Comparison of ENCODE assay signal across 20 cellular contexts in the genomic region with DNA sequence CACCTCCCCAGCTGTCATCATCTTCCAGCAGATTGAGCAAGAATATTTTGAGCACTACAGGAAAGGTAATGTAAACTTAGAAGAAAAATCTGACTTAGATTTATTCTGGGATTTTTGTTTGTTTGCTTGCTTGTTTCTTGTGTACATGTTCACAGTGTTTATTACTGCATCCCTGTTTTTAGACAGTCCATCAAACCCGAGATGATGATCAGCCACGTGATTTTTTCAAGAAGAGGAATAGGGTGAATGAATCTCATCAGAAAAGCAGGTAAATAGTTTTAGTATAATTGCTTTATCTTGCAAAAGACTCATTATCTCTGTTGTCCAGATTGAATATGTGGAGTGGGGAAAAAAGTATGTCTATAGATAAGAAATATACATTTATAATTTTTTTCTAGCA. TPM values are rescaled to one million over a fixed set of nuclear protein-coding genes. Genes with fewer than 3 reads are reported as not detected.
DNase-seq lines count a peak whose midpoint lies in the region; ATAC-seq and TF ChIP-seq lines count a peak whose summit lies in the region.
"Had no signal": no experiment of that assay in that cellular context is flagged by ENCODE, and none has a peak within 500 bp of the region (broad histone marks: within the 10 kb centered on the region; RNA-seq: fewer than 3 reads in every experiment).

No MANE protein-coding gene starts in this region.

- TF ChIP-seq CTCF in dorsolateral prefrontal cortex (IDR thresholded peaks at IDR 0.05 in 54 of 56, conservative IDR thresholded peaks at IDR 0.05 in 2 of 56; ENCODE audit: low read depth in 1 of 56, partially characterized antibody in 56 of 56) (no peak), gastrocnemius medialis (IDR thresholded peaks at IDR 0.05 in 4 of 5, conservative IDR thresholded peaks at IDR 0.05 in 1 of 5) (no peak), omental fat pad (IDR thresholded peaks at IDR 0.05) (no peak)

- no peaks in the 10 kb centered on the region for H3K9me3 ChIP-seq in Karpas-422 (ENCODE audit: low read length)
- H3K9me3 ChIP-seq in gastrocnemius medialis, result no peaks in the 10 kb centered on the region
- H3K9me3 ChIP-seq: adrenal gland, heart right ventricle, transverse colon had no signal

- no peak for TF ChIP-seq POLR2A in gastrocnemius medialis (IDR thresholded peaks at IDR 0.05)

- no peak overlapping the region for H3K27ac ChIP-seq in Karpas-422 (ENCODE audit: low read length)
- peak overlapping the region in 50 of 59 donors; percentile 0 to 100 (median 98) for H3K27ac ChIP-seq in dorsolateral prefrontal cortex
- peak overlapping the region; percentile 91 to 99 (median 93) for H3K27ac ChIP-seq in gastrocnemius medialis

- H3K4me2 ChIP-seq in Karpas-422 (ENCODE audit: low read depth, low read length, poor library complexity, severe bottlenecking), result peak overlapping the region; percentile 68

- H3K36me3 ChIP-seq in Karpas-422 (ENCODE audit: insufficient read depth, low read length) (peaks cover 24% of the 10 kb centered on the region; the same call in 1 of the 2 replicates), gastrocnemius medialis (peaks cover 0 to 26% of the 10 kb centered on the region in 2 donors)

- H3K36me3 Mint-ChIP-seq in activated T-cell treated with anti-CD3 and anti-CD28 coated beads, Interleukin-2, amount 50 U/mL, for 24 hours (ENCODE audit: low read depth), result peaks cover 73% of the 10 kb centered on the region

- H3K9me3 Mint-ChIP-seq in activated T-cell treated with anti-CD3 and anti-CD28 coated beads, Interleukin-2, amount 50 U/mL, for 24 hours, result peaks cover 2% of the 10 kb centered on the region
- H3K9me3 Mint-ChIP-seq: activated T-cell treated with anti-CD3 and anti-CD28 coated beads, Interleukin-2, amount 50 U/mL, for 72 hours; central memory CD8-positive, alpha-beta T cell had no signal

- no peak overlapping the region for H3K27ac Mint-ChIP-seq in activated T-cell treated with anti-CD3 and anti-CD28 coated beads, Interleukin-2, amount 50 U/mL, for 24 hours

- no peaks in the 10 kb centered on the region for H3K27me3 Mint-ChIP-seq in activated T-cell treated with anti-CD3 and anti-CD28 coated beads, Interleukin-2, amount 50 U/mL, for 24 hours
- H3K27me3 Mint-ChIP-seq: central memory CD8-positive, alpha-beta T cell; naive thymus-derived CD4-positive, alpha-beta T cell had no signal

- no peaks in the 10 kb centered on the region for H4K20me1 ChIP-seq in Karpas-422 (ENCODE audit: insufficient read depth, low read depth, low read length)

- H3K4me3 ChIP-seq in Karpas-422 (ENCODE audit: low read length) (peak overlapping the region; percentile 71; the same call in 1 of the 2 replicates), dorsolateral prefrontal cortex (peak overlapping the region in 55 of 59 donors; percentile 4 to 93 (median 78)), gastrocnemius medialis (peak overlapping the region in 1 of 4 donors; percentile 90)
- H3K4me3 ChIP-seq: adrenal gland, transverse colon had no signal

- peaks cover 40% of the 10 kb centered on the region for H3K79me2 ChIP-seq in Karpas-422 (ENCODE audit: low read length)

- in situ Hi-C loops in gastrocnemius medialis (cut with MboI; ENCODE audit: low sequenced_read_pairs in 4 of 4), result loop anchor here in 1 of 4 donors (10.0 kb wide), 1 partner anchor 113 kb away; no protein-coding TSS in a partner anchor

- intact Hi-C loops in dorsolateral prefrontal cortex (cut with DNase I) (no loop called here), gastrocnemius medialis (cut with DNase I; ENCODE audit: low total_unique reads) (loop anchor here (5.0 kb wide), 2 partner anchors 90 to 1050 kb away; no protein-coding TSS in a partner anchor)

- no peaks in the 10 kb centered on the region for H3K9me2 ChIP-seq in Karpas-422 (replicated peaks; ENCODE audit: insufficient read depth, low read length)

- peaks cover 49% of the 10 kb centered on the region for H3K4me1 ChIP-seq in Karpas-422 (ENCODE audit: low read length)
- peaks cover 53 to 63% of the 10 kb centered on the region in 2 donors for H3K4me1 ChIP-seq in gastrocnemius medialis

- peak overlapping the region; percentile 80; the same call in 1 of the 2 replicates for H3K9ac ChIP-seq in Karpas-422 (ENCODE audit: low read length)

- ATAC-seq in gastrocnemius medialis, result no peak
- ATAC-seq in omental fat pad (ENCODE audit: low FRiP score), result no peak
- ATAC-seq: activated T-cell treated with anti-CD3 and anti-CD28 coated beads, Interleukin-2, amount 50 U/mL, for 72 hours; heart right ventricle; naive thymus-derived CD4-positive, alpha-beta T cell; stimulated activated naive CD8-positive, alpha-beta T cell treated with anti-CD3 and anti-CD28 coated beads, Interleukin-15, Interleukin-2, amounts not matched to agents 100 U/mL and 50 U/mL, for 24 hours had no signal

- peaks cover 49% of the 10 kb centered on the region for H3K4me1 Mint-ChIP-seq in activated T-cell treated with anti-CD3 and anti-CD28 coated beads, Interleukin-2, amount 50 U/mL, for 24 hours (ENCODE audit: low read depth)

- no peak for DNase-seq in activated T-cell treated with anti-CD3 and anti-CD28 coated beads, Interleukin-2, amount 50 U/mL, for 24 hours
- DNase-seq in activated T-cell treated with anti-CD3 and anti-CD28 coated beads for 4 hours, result no peak
- DNase-seq in Karpas-422, result no peak
- no peak for DNase-seq in dorsolateral prefrontal cortex
- DNase-seq in gastrocnemius medialis, result no peak
- DNase-seq in NCI-H2196 (lab: John Stamatoyannopoulos, UW; ENCODE audit: unreplicated experiment), result no peak
- no peak for DNase-seq in omental fat pad (ENCODE audit: low spot score)
- no peak for DNase-seq in OCI-M2 (lab: John Stamatoyannopoulos, UW; ENCODE audit: unreplicated experiment)
- DNase-seq: activated CD4-positive, alpha-beta T cell treated with anti-CD3 and anti-CD28 coated beads, Interleukin-2, amount 50 U/mL, for 4 hours; activated T-cell treated with anti-CD3 and anti-CD28 coated beads, Interleukin-2, amount 50 U/mL, for 72 hours; adrenal gland; effector CD4-positive, alpha-beta T cell; heart right ventricle; naive thymus-derived CD4-positive, alpha-beta T cell; NCI-H2227 treated with DMSO at 0.1 percent for 48 hours; stimulated activated naive CD8-positive, alpha-beta T cell treated with anti-CD3 and anti-CD28 coated beads, Interleukin-15, Interleukin-2, amounts not matched to agents 100 U/mL and 50 U/mL, for 24 hours; SW 1271; transverse colon had no signal

- H3K27me3 ChIP-seq in Karpas-422 (ENCODE audit: low read length) (no peaks in the 10 kb centered on the region), dorsolateral prefrontal cortex (no peaks in the 10 kb centered on the region), gastrocnemius medialis (no peaks in the 10 kb centered on the region)
- H3K27me3 ChIP-seq: adrenal gland, heart right ventricle, transverse colon had no signal

- H2AFZ ChIP-seq in Karpas-422 (ENCODE audit: low read length), result no peak overlapping the region

- peak overlapping the region; percentile 10 for H3K4me3 Mint-ChIP-seq in activated T-cell treated with anti-CD3 and anti-CD28 coated beads, Interleukin-2, amount 50 U/mL, for 24 hours

RNA-seq across cellular contexts. Expression of a gene that starts 2.1 kb away (rescaled TPM):
- total RNA-seq in Karpas-422 (2014; rRNA removed; shearing (Covaris generic); ENCODE audit: low replicate concordance), result 12.0 and 16.4 TPM in 2 replicates
- total RNA-seq in dorsolateral prefrontal cortex (100 to 1,000 TPM in 68 of 120 experiments, 10 to 100 TPM in 52; 61.3 to 145 (median 103) TPM), gastrocnemius medialis (1 to 10 TPM; 2.8 to 6.9 (median 6.4) TPM), omental fat pad (10 to 100 TPM in 1 of 4 donors, 1 to 10 TPM in 3; 3.7 to 16.6 (median 5.7) TPM)

RNA-seq across cellular contexts. Expression of a gene that starts 2.1 kb away (rescaled TPM):
- 4.2 and 7.0 TPM in 2 replicates for total RNA-seq in Karpas-422 (2014; rRNA removed; shearing (Covaris generic); ENCODE audit: low replicate concordance)
- total RNA-seq in dorsolateral prefrontal cortex, result 10 to 100 TPM in 20 of 120 experiments, 1 to 10 TPM in 100; 4.8 to 20.2 (median 8.0) TPM
- total RNA-seq in gastrocnemius medialis, result 10 to 100 TPM in 2 of 4 donors, 1 to 10 TPM in 2; 4.1 to 12.0 (median 10.8) TPM
- total RNA-seq in omental fat pad, result 10 to 100 TPM in 1 of 4 donors, 1 to 10 TPM in 3; 3.5 to 16.7 (median 6.0) TPM

RNA-seq across cellular contexts. Expression of a gene that starts 8.8 kb away (rescaled TPM):
- total RNA-seq in Karpas-422 (2014; rRNA removed; shearing (Covaris generic); ENCODE audit: low replicate concordance), result 1.1 and 6.6 TPM in 2 replicates
- total RNA-seq in dorsolateral prefrontal cortex (10 to 100 TPM in 66 of 120 experiments, 1 to 10 TPM in 54; 4.1 to 21.0 (median 10.6) TPM), gastrocnemius medialis (under 1 TPM; 0.10 to 0.78 (median 0.39) TPM), omental fat pad (1 to 10 TPM; 1.8 to 8.8 (median 2.9) TPM)

RNA-seq across cellular contexts. Expression of a gene that starts 16.0 kb away (rescaled TPM):
- 0.22 TPM in 1 of 2 replicates, not detected in the other for total RNA-seq in Karpas-422 (2014; rRNA removed; shearing (Covaris generic); ENCODE audit: low replicate concordance)
- total RNA-seq in dorsolateral prefrontal cortex, result 10 to 100 TPM in 19 of 120 experiments, 1 to 10 TPM in 101; 2.0 to 19.0 (median 6.6) TPM
- under 1 TPM in 3 of 4 donors, not detected in 1; 0.27 to 0.41 (median 0.29) TPM for total RNA-seq in gastrocnemius medialis
- 1 to 10 TPM in 3 of 4 donors, under 1 TPM in 1; 0.60 to 4.1 (median 1.6) TPM for total RNA-seq in omental fat pad
- total RNA-seq: RPMI7951 had no signal
